17 cellular contexts compared by ENCODE assay signal in genomic region chrX:125439194-125439849, GRCh38.
"Had no signal": no experiment of that assay in that cellular context is flagged by ENCODE, and none has a peak within 500 bp of the region (broad histone marks: within the 10 kb centered on the region; RNA-seq: fewer than 3 reads in every experiment).

No MANE protein-coding gene starts in this region.

- FAIRE-seq: frontal cortex had no signal

- ATAC-seq: activated CD4-positive, CD25-positive, alpha-beta regulatory T cell treated with anti-CD3 and anti-CD28 coated beads, Interleukin-2, amount 50 U/mL, for 24 hours; activated T-helper 17 cell treated with anti-CD3 and anti-CD28 coated beads, Interleukin-2, amount 50 U/mL, for 72 hours; left ventricle myocardium superior; natural killer cell; stimulated activated naive CD8-positive, alpha-beta T cell treated with anti-CD3 and anti-CD28 coated beads, Interleukin-15, amount 100 ng/mL, for 72 hours had no signal

- H3K4me1 ChIP-seq: parathyroid adenoma, sigmoid colon, spleen had no signal

- H3K27ac ChIP-seq: brain microvascular endothelial cell, neutrophil, parathyroid adenoma, sigmoid colon, spleen had no signal

- H3K9me3 ChIP-seq: neutrophil, sigmoid colon, spleen had no signal

- DNase-seq: activated naive CD4-positive, alpha-beta T cell treated with Interleukin-2 at 50 U/mL for 16 hours; activated T-cell treated with anti-CD3 and anti-CD28 coated beads for 4 hours; anterior cingulate cortex; brain microvascular endothelial cell; cerebellar nuclear complex; effector memory CD4-positive, alpha-beta T cell; left ventricle myocardium superior; mesenchymal stem cell; natural killer cell; sigmoid colon; spleen; stimulated activated naive CD8-positive, alpha-beta T cell treated with anti-CD3 and anti-CD28 coated beads, Interleukin-15, amount 100 ng/mL, for 72 hours had no signal

- H3K4me3 ChIP-seq: sigmoid colon, spleen had no signal
